Comparison of ENCODE assay signal across 20 cellular contexts in genomic region chr11:111932605-111932938, GRCh38. TPM values are rescaled to one million over a fixed set of nuclear protein-coding genes. Genes with fewer than 3 reads are reported as not detected.
DNase-seq lines count a peak whose midpoint lies in the region; ATAC-seq and TF ChIP-seq lines count a peak whose summit lies in the region.
"Had no signal": no experiment of that assay in that cellular context is flagged by ENCODE, and none has a peak within 500 bp of the region (broad histone marks: within the 10 kb centered on the region; RNA-seq: fewer than 3 reads in every experiment).

No MANE protein-coding gene starts in this region.

- H3K9ac ChIP-seq in smooth muscle cell (ENCODE audit: low read depth), result peak overlapping the region; percentile 34
- H3K9ac ChIP-seq: neural progenitor cell had no signal

- H3K4me2 ChIP-seq in smooth muscle cell, result no peak overlapping the region
- H3K4me2 ChIP-seq: neural progenitor cell had no signal

- H3K4me1 Mint-ChIP-seq in activated T-cell treated with anti-CD3 and anti-CD28 coated beads, Interleukin-2, amount 50 U/mL, for 72 hours (ENCODE audit: low read depth), result peaks cover 46% of the 10 kb centered on the region
- peaks cover 34% of the 10 kb centered on the region for H3K4me1 Mint-ChIP-seq in activated T-helper 1 cell treated with anti-CD3 and anti-CD28 coated beads, Interleukin-12 subunit alpha, Interleukin-12 subunit beta, Interleukin-2, Interleukin-4 antibody, amounts not matched to agents 30 ng/mL and 10 ng/mL and 1 ng/mL, durations not matched to agents 14 hours and 24 hours and 36 hours (ENCODE audit: low read depth)

- peak overlapping the region; percentile 11 for H3K27ac Mint-ChIP-seq in activated T-cell treated with anti-CD3 and anti-CD28 coated beads, Interleukin-2, amount 50 U/mL, for 72 hours
- peak overlapping the region; percentile 24 for H3K27ac Mint-ChIP-seq in activated T-helper 1 cell treated with anti-CD3 and anti-CD28 coated beads, Interleukin-12 subunit alpha, Interleukin-12 subunit beta, Interleukin-2, Interleukin-4 antibody, amounts not matched to agents 30 ng/mL and 10 ng/mL and 1 ng/mL, durations not matched to agents 14 hours and 24 hours and 36 hours
- H3K27ac Mint-ChIP-seq: neural progenitor cell had no signal

- H3K4me3 ChIP-seq in smooth muscle cell, result no peak overlapping the region
- H3K4me3 ChIP-seq: lower lobe of right lung, neural progenitor cell had no signal

- DNase-seq in activated T-cell treated with anti-CD3 and anti-CD28 coated beads, Interleukin-2, amount 50 U/mL, for 72 hours, result peak in 1 of 2 donors; percentile 23
- no peak for DNase-seq in activated T-cell treated with anti-CD3 and anti-CD28 coated beads for 4 hours
- peak; percentile 37 for DNase-seq in GM03348 (ENCODE audit: low spot score)
- no peak for DNase-seq in activated T-helper 1 cell treated with anti-CD3 and anti-CD28 coated beads, Interleukin-12 subunit alpha, Interleukin-12 subunit beta, Interleukin-2, Interleukin-4 antibody, amounts not matched to agents 30 ng/mL and 10 ng/mL and 1 ng/mL, durations not matched to agents 14 hours and 24 hours and 36 hours (ENCODE audit: low spot score)
- no peak for DNase-seq in smooth muscle cell (lab: John Stamatoyannopoulos, UW; ENCODE audit: unreplicated experiment)
- no peak for DNase-seq in cerebellar cortex (ENCODE audit: low spot score)
- DNase-seq in NCI-H146 (lab: John Stamatoyannopoulos, UW), result no peak
- no peak for DNase-seq in SKM-1 treated with dmso at 0.1 percent for 144 hours (lab: John Stamatoyannopoulos, UW; ENCODE audit: unreplicated experiment)
- DNase-seq: activated CD4-positive, CD25-positive, alpha-beta regulatory T cell treated with anti-CD3 and anti-CD28 coated beads, Interleukin-2, amount 50 U/mL, for 72 hours; Kasumi-1; kidney glomerular epithelial cell; NCI-H1105; NCI-H2029 treated with DMSO at 0.1 percent for 48 hours; NCI-H2227 treated with DMSO at 0.1 percent for 48 hours; NCI-H748 treated with DMSO at 0.1 percent for 48 hours; OCI-M1; trophoblast cell had no signal

- peaks cover 18% of the 10 kb centered on the region for H3K4me1 ChIP-seq in smooth muscle cell (ENCODE audit: low read depth)

- H3K27me3 ChIP-seq in smooth muscle cell (ENCODE audit: low read depth), result no peaks in the 10 kb centered on the region
- H3K27me3 ChIP-seq: neural progenitor cell had no signal

- no peaks in the 10 kb centered on the region for H3K36me3 ChIP-seq in smooth muscle cell (ENCODE audit: low read depth)
- H3K36me3 ChIP-seq: lower lobe of right lung, neural progenitor cell had no signal

- peaks cover 0 to 4% of the 10 kb centered on the region in 2 donors for H3K36me3 Mint-ChIP-seq in activated T-cell treated with anti-CD3 and anti-CD28 coated beads, Interleukin-2, amount 50 U/mL, for 72 hours (ENCODE audit: insufficient read depth in 2 of 2)
- no peaks in the 10 kb centered on the region for H3K36me3 Mint-ChIP-seq in activated T-helper 1 cell treated with anti-CD3 and anti-CD28 coated beads, Interleukin-12 subunit alpha, Interleukin-12 subunit beta, Interleukin-2, Interleukin-4 antibody, amounts not matched to agents 30 ng/mL and 10 ng/mL and 1 ng/mL, durations not matched to agents 14 hours and 24 hours and 36 hours (ENCODE audit: low read depth)
- H3K36me3 Mint-ChIP-seq: neural progenitor cell had no signal

- WGBS in smooth muscle cell (ENCODE audit: low lambda C conversion rate), result 29% methylated on average over 2 of the region's 2 CpGs

- H3K27me3 Mint-ChIP-seq in activated T-cell treated with anti-CD3 and anti-CD28 coated beads, Interleukin-2, amount 50 U/mL, for 72 hours (ENCODE audit: low read depth), result no peaks in the 10 kb centered on the region
- H3K27me3 Mint-ChIP-seq in activated T-helper 1 cell treated with anti-CD3 and anti-CD28 coated beads, Interleukin-12 subunit alpha, Interleukin-12 subunit beta, Interleukin-2, Interleukin-4 antibody, amounts not matched to agents 30 ng/mL and 10 ng/mL and 1 ng/mL, durations not matched to agents 14 hours and 24 hours and 36 hours (ENCODE audit: insufficient read depth), result peaks cover 2% of the 10 kb centered on the region

- no peaks in the 10 kb centered on the region for H3K9me3 ChIP-seq in smooth muscle cell (replicated peaks; ENCODE audit: low read depth)
- H3K9me3 ChIP-seq: lower lobe of right lung had no signal

- no peak overlapping the region for H2AFZ ChIP-seq in smooth muscle cell (ENCODE audit: low read depth)
- H2AFZ ChIP-seq: neural progenitor cell had no signal

- peak overlapping the region; percentile 29 to 53 for H3K4me3 Mint-ChIP-seq in activated T-cell treated with anti-CD3 and anti-CD28 coated beads, Interleukin-2, amount 50 U/mL, for 72 hours
- no peak overlapping the region for H3K4me3 Mint-ChIP-seq in activated T-helper 1 cell treated with anti-CD3 and anti-CD28 coated beads, Interleukin-12 subunit alpha, Interleukin-12 subunit beta, Interleukin-2, Interleukin-4 antibody, amounts not matched to agents 30 ng/mL and 10 ng/mL and 1 ng/mL, durations not matched to agents 14 hours and 24 hours and 36 hours
- H3K4me3 Mint-ChIP-seq: CD14-positive monocyte, neural progenitor cell had no signal

- H3F3A ChIP-seq in smooth muscle cell (ENCODE audit: low read depth), result peaks cover 34% of the 10 kb centered on the region

- intact Hi-C loops in activated T-helper 1 cell treated with anti-CD3 and anti-CD28 coated beads, Interleukin-12 subunit alpha, Interleukin-12 subunit beta, Interleukin-2, Interleukin-4 antibody, amounts not matched to agents 30 ng/mL and 10 ng/mL and 1 ng/mL, durations not matched to agents 14 hours and 24 hours and 36 hours (cut with micrococcal nuclease), result loop anchor here (1.0 to 10.0 kb wide), 7 partner anchors 12 to 1942 kb away; partner anchors contain the start of genes CFAP68, DLAT, FDXACB1 and SDHD

- H3K27ac ChIP-seq in smooth muscle cell (ENCODE audit: low read depth), result peak overlapping the region; percentile 97
- H3K27ac ChIP-seq: lower lobe of right lung, neural progenitor cell had no signal

- no peaks in the 10 kb centered on the region for H3K9me3 Mint-ChIP-seq in activated T-cell treated with anti-CD3 and anti-CD28 coated beads, Interleukin-2, amount 50 U/mL, for 72 hours
- H3K9me3 Mint-ChIP-seq in activated T-helper 1 cell treated with anti-CD3 and anti-CD28 coated beads, Interleukin-12 subunit alpha, Interleukin-12 subunit beta, Interleukin-2, Interleukin-4 antibody, amounts not matched to agents 30 ng/mL and 10 ng/mL and 1 ng/mL, durations not matched to agents 14 hours and 24 hours and 36 hours, result no peaks in the 10 kb centered on the region
- H3K9me3 Mint-ChIP-seq: CD14-positive monocyte, neural progenitor cell had no signal

- no peaks in the 10 kb centered on the region for H4K20me1 ChIP-seq in smooth muscle cell (ENCODE audit: low read depth)

- ATAC-seq in activated T-cell treated with anti-CD3 and anti-CD28 coated beads, Interleukin-2, amount 50 U/mL, for 72 hours (replicated peaks in 1 of 2), result peak; percentile 77 to 79

- TF ChIP-seq CTCF in smooth muscle cell (IDR thresholded peaks at IDR 0.05; ENCODE audit: borderline replicate concordance, insufficient read depth, poor library complexity, severe bottlenecking), result no peak

- no peaks in the 10 kb centered on the region for H3K79me2 ChIP-seq in smooth muscle cell (ENCODE audit: low read depth)

RNA-seq across cellular contexts. Expression of gene DIXDC1, which starts 4.6 kb away (rescaled TPM):
- 10 to 100 TPM; 14.8 to 24.7 TPM for total RNA-seq in activated T-cell treated with anti-CD3 and anti-CD28 coated beads, Interleukin-2, amount 50 U/mL, for 72 hours
- 15.2 and 16.0 TPM in 2 replicates for total RNA-seq in activated T-helper 1 cell treated with anti-CD3 and anti-CD28 coated beads, Interleukin-12 subunit alpha, Interleukin-12 subunit beta, Interleukin-2, Interleukin-4 antibody, amounts not matched to agents 30 ng/mL and 10 ng/mL and 1 ng/mL, durations not matched to agents 14 hours and 24 hours and 36 hours
- 19.7 and 24.8 TPM in 2 replicates for total RNA-seq in smooth muscle cell
- 11.9 and 12.4 TPM in 2 replicates for polyA plus RNA-seq in smooth muscle cell

RNA-seq across cellular contexts. Expression of gene C11orf52, which starts 13.9 kb away (rescaled TPM):
- not detected for total RNA-seq in activated T-cell treated with anti-CD3 and anti-CD28 coated beads, Interleukin-2, amount 50 U/mL, for 72 hours
- total RNA-seq in activated T-helper 1 cell treated with anti-CD3 and anti-CD28 coated beads, Interleukin-12 subunit alpha, Interleukin-12 subunit beta, Interleukin-2, Interleukin-4 antibody, amounts not matched to agents 30 ng/mL and 10 ng/mL and 1 ng/mL, durations not matched to agents 14 hours and 24 hours and 36 hours, result not detected in 2 replicates
- 0.90 and 3.0 TPM in 2 replicates for total RNA-seq in smooth muscle cell
- 0.64 and 1.2 TPM in 2 replicates for polyA plus RNA-seq in smooth muscle cell
- polyA plus RNA-seq: CD14-positive monocyte had no signal

RNA-seq across cellular contexts. Expression of gene HSPB2, which starts 20.0 kb away (rescaled TPM):
- under 1 TPM in 1 of 2 donors, not detected in 1; 0.19 TPM for total RNA-seq in activated T-cell treated with anti-CD3 and anti-CD28 coated beads, Interleukin-2, amount 50 U/mL, for 72 hours
- total RNA-seq in activated T-helper 1 cell treated with anti-CD3 and anti-CD28 coated beads, Interleukin-12 subunit alpha, Interleukin-12 subunit beta, Interleukin-2, Interleukin-4 antibody, amounts not matched to agents 30 ng/mL and 10 ng/mL and 1 ng/mL, durations not matched to agents 14 hours and 24 hours and 36 hours, result not detected in 2 replicates
- not detected in 2 replicates for total RNA-seq in smooth muscle cell
- polyA plus RNA-seq in smooth muscle cell, result 0.18 and 0.87 TPM in 2 replicates
- polyA plus RNA-seq: CD14-positive monocyte had no signal

RNA-seq across cellular contexts. Expression of gene CRYAB, which starts 21.0 kb away (rescaled TPM):
- total RNA-seq in activated T-cell treated with anti-CD3 and anti-CD28 coated beads, Interleukin-2, amount 50 U/mL, for 72 hours, result not detected
- not detected in 2 replicates for total RNA-seq in activated T-helper 1 cell treated with anti-CD3 and anti-CD28 coated beads, Interleukin-12 subunit alpha, Interleukin-12 subunit beta, Interleukin-2, Interleukin-4 antibody, amounts not matched to agents 30 ng/mL and 10 ng/mL and 1 ng/mL, durations not matched to agents 14 hours and 24 hours and 36 hours
- 26.6 and 47.4 TPM in 2 replicates for total RNA-seq in smooth muscle cell
- polyA plus RNA-seq in smooth muscle cell, result 97.4 and 125 TPM in 2 replicates
- polyA plus RNA-seq: CD14-positive monocyte had no signal

RNA-seq across cellular contexts. Expression of gene CFAP68, which starts 53.2 kb away (rescaled TPM):
- total RNA-seq in activated T-cell treated with anti-CD3 and anti-CD28 coated beads, Interleukin-2, amount 50 U/mL, for 72 hours, result 10 to 100 TPM; 24.9 to 32.6 TPM
- total RNA-seq in activated T-helper 1 cell treated with anti-CD3 and anti-CD28 coated beads, Interleukin-12 subunit alpha, Interleukin-12 subunit beta, Interleukin-2, Interleukin-4 antibody, amounts not matched to agents 30 ng/mL and 10 ng/mL and 1 ng/mL, durations not matched to agents 14 hours and 24 hours and 36 hours, result 17.7 and 22.3 TPM in 2 replicates
- 2.7 and 10.5 TPM in 2 replicates for total RNA-seq in smooth muscle cell
- 17.6 and 19.2 TPM in 2 replicates for polyA plus RNA-seq in smooth muscle cell
